ENCODE assay signal across 8 cellular contexts in the genomic region with DNA sequence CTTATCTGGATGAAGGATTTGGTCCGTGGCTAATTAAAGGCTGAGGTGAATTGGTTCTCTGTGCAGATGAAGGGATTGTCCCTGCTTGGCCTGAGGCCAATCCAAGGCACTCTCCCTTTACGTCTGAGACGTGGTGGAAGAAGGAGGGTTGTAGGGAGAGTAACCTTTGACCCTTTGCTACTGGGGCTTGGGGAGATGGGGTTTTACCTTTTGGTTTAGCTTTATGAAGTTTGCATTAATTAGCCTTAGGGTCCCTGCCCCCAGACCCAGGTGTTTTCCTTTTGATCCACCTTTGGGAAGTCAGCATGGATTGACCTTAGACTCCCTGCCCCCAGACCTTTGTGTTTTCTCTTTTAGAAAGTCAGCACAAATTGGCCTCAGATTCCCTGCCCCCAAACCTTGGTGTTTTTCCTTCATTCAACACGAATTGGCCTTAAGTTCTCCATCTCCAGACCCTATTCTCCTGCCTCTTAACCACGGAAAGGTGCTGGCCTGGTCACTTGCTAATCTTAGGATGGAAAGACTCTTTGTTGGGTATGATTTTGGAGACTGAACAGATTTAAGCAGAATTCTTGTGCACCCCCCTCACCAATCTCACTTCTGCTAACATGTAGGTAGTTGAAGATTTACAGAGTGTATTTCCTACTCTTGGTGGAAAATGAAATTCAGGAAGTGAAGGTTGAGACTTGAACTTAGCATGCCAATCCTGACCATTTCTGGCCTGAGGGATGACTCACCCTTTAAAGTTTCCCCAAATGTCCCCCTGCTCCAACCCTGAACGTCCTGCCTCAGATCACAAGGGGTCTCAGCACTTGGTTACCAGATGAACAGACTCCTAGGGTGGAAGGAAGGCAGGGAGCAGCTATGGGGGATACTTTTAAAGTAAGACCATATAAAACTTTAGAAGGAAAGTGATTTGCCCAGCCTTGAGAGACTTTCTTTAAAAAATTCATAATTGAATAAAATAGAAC. TPM values are rescaled to one million over a fixed set of nuclear protein-coding genes. Genes with fewer than 3 reads are reported as not detected.
DNase-seq lines count a peak whose midpoint lies in the region; ATAC-seq and TF ChIP-seq lines count a peak whose summit lies in the region.

No MANE protein-coding gene starts in this region.

- H3K9me3 ChIP-seq in Loucy (ENCODE audit: insufficient read depth, low read depth, low read length), result no peaks in the 10 kb centered on the region

- peaks cover 8% of the 10 kb centered on the region; the same call in 1 of the 2 replicates for H3K4me1 ChIP-seq in GM23338 (ENCODE audit: insufficient read depth)
- H3K4me1 ChIP-seq in Loucy (ENCODE audit: insufficient read depth, low read length, poor library complexity, severe bottlenecking), result peaks cover 4% of the 10 kb centered on the region

- no peak for TF ChIP-seq CTCF in GM23338 (conservative IDR thresholded peaks at IDR 0.05; ENCODE audit: low read depth in 2 of 2)
- no peak for TF ChIP-seq CTCF in Loucy (conservative IDR thresholded peaks at IDR 0.05; ENCODE audit: low read length)
- no peak for TF ChIP-seq CTCF in kidney epithelial cell (IDR thresholded peaks at IDR 0.05; ENCODE audit: insufficient read depth, low read length, poor library complexity, severe bottlenecking)

- no peak overlapping the region for H3K4me3 ChIP-seq in GM23338
- no peak overlapping the region for H3K4me3 ChIP-seq in Loucy (ENCODE audit: low read length, poor library complexity, severe bottlenecking)
- H3K4me3 ChIP-seq in kidney epithelial cell (ENCODE audit: low read depth, low read length), result no peak overlapping the region

- POLR2A ChIA-PET in T-cell (lab: Charles Lee), result no interaction called here

- H3K27me3 ChIP-seq in GM23338 (ENCODE audit: insufficient read depth) (no peaks in the 10 kb centered on the region), Loucy (ENCODE audit: insufficient read depth, low read length, poor library complexity, severe bottlenecking) (no peaks in the 10 kb centered on the region), kidney epithelial cell (ENCODE audit: control insufficient read depth, insufficient read depth, low read length) (no peaks in the 10 kb centered on the region)

- intact Hi-C loops in activated T-helper 2 cell treated with anti-CD3 and anti-CD28 coated beads, Interferon-gamma antibody, Interleukin-2, Interleukin-4, amounts not matched to agents 10 μg/mL and 5 μg/mL and 100 μg/mL, durations not matched to agents 14 hours and 24 hours and 36 hours (cut with micrococcal nuclease), result no loop called here

- H3K4me1 Mint-ChIP-seq in GM23338 (peaks cover 21% of the 10 kb centered on the region), T-cell (no peaks in the 10 kb centered on the region)
- no peaks in the 10 kb centered on the region for H3K4me1 Mint-ChIP-seq in activated T-helper 2 cell treated with anti-CD3 and anti-CD28 coated beads, Interferon-gamma antibody, Interleukin-2, Interleukin-4, amounts not matched to agents 10 μg/mL and 5 μg/mL and 100 μg/mL, durations not matched to agents 14 hours and 24 hours and 36 hours (ENCODE audit: low read depth)

- H3K36me3 Mint-ChIP-seq in GM23338 (ENCODE audit: low read depth) (no peaks in the 10 kb centered on the region), T-cell (no peaks in the 10 kb centered on the region)
- no peaks in the 10 kb centered on the region for H3K36me3 Mint-ChIP-seq in activated T-helper 2 cell treated with anti-CD3 and anti-CD28 coated beads, Interferon-gamma antibody, Interleukin-2, Interleukin-4, amounts not matched to agents 10 μg/mL and 5 μg/mL and 100 μg/mL, durations not matched to agents 14 hours and 24 hours and 36 hours (ENCODE audit: low read depth)

- H4K20me1 ChIP-seq in GM23338 (replicated peaks; ENCODE audit: insufficient read depth) (no peaks in the 10 kb centered on the region), Loucy (ENCODE audit: insufficient read depth, low read length, poor library complexity, severe bottlenecking) (no peaks in the 10 kb centered on the region)

- H3K9ac ChIP-seq in Loucy (ENCODE audit: low read depth, low read length, poor library complexity, severe bottlenecking), result no peak overlapping the region

- no peak overlapping the region for H3K27ac ChIP-seq in GM23338 (ENCODE audit: low read depth)

- peak overlapping the region; percentile 76 for H2AFZ ChIP-seq in GM23338
- H2AFZ ChIP-seq in Loucy (ENCODE audit: low read length), result 0 out of 2 replicates have a peak overlapping the region, but pooled peaks have one; percentile 25

- H3K9me3 Mint-ChIP-seq in GM23338, result no peaks in the 10 kb centered on the region
- no peaks in the 10 kb centered on the region for H3K9me3 Mint-ChIP-seq in T-cell
- H3K9me3 Mint-ChIP-seq in activated T-helper 2 cell treated with anti-CD3 and anti-CD28 coated beads, Interferon-gamma antibody, Interleukin-2, Interleukin-4, amounts not matched to agents 10 μg/mL and 5 μg/mL and 100 μg/mL, durations not matched to agents 14 hours and 24 hours and 36 hours, result no peaks in the 10 kb centered on the region

- no peaks in the 10 kb centered on the region for H3F3A ChIP-seq in GM23338 (replicated peaks; ENCODE audit: low read depth)
- no peaks in the 10 kb centered on the region for H3F3A ChIP-seq in Loucy (ENCODE audit: low read depth)

- H3K4me2 ChIP-seq in GM23338 (peak overlapping the region; percentile 45; the same call in 1 of the 2 replicates), Loucy (ENCODE audit: low read depth, low read length, poor library complexity, severe bottlenecking) (no peak overlapping the region)

- ATAC-seq in GM23338 (no peak), T-cell (replicated peaks in 1 of 4) (no peak)

- H3K36me3 ChIP-seq in GM23338 (ENCODE audit: insufficient read depth) (no peaks in the 10 kb centered on the region), Loucy (ENCODE audit: insufficient read depth, low read length) (no peaks in the 10 kb centered on the region), kidney epithelial cell (ENCODE audit: control insufficient read depth, insufficient read depth, low read length) (no peaks in the 10 kb centered on the region)

- CTCF ChIA-PET in T-cell (lab: Charles Lee), result no interaction called here

- no peak overlapping the region for H3K4me3 Mint-ChIP-seq in GM23338
- no peak overlapping the region for H3K4me3 Mint-ChIP-seq in T-cell
- H3K4me3 Mint-ChIP-seq in activated T-helper 2 cell treated with anti-CD3 and anti-CD28 coated beads, Interferon-gamma antibody, Interleukin-2, Interleukin-4, amounts not matched to agents 10 μg/mL and 5 μg/mL and 100 μg/mL, durations not matched to agents 14 hours and 24 hours and 36 hours (ENCODE audit: low read depth), result no peak overlapping the region

- H3K79me2 ChIP-seq in GM23338 (replicated peaks; ENCODE audit: insufficient read depth) (no peaks in the 10 kb centered on the region), Loucy (ENCODE audit: insufficient read depth, low read length) (no peaks in the 10 kb centered on the region)

- H3K27me3 Mint-ChIP-seq in GM23338 (ENCODE audit: insufficient read depth, low read depth, poor library complexity) (peaks cover 2% of the 10 kb centered on the region), T-cell (no peaks in the 10 kb centered on the region)
- peaks cover 5% of the 10 kb centered on the region for H3K27me3 Mint-ChIP-seq in activated T-helper 2 cell treated with anti-CD3 and anti-CD28 coated beads, Interferon-gamma antibody, Interleukin-2, Interleukin-4, amounts not matched to agents 10 μg/mL and 5 μg/mL and 100 μg/mL, durations not matched to agents 14 hours and 24 hours and 36 hours (ENCODE audit: low read depth)

- DNase-seq in ELF-1 (ENCODE audit: low read depth, low spot score) (peak; percentile 83), GM23338 (ENCODE audit: low spot score) (no peak), kidney epithelial cell (ENCODE audit: low read depth) (peak; percentile 45), T-cell (no peak), SW 1271 (lab: John Stamatoyannopoulos, UW) (no peak), retina (no peak)
- no peak for DNase-seq in activated T-helper 2 cell treated with anti-CD3 and anti-CD28 coated beads, Interferon-gamma antibody, Interleukin-2, Interleukin-4, amounts not matched to agents 10 μg/mL and 5 μg/mL and 100 μg/mL, durations not matched to agents 14 hours and 24 hours and 36 hours (ENCODE audit: low spot score)

- H3K9me2 ChIP-seq in GM23338 (ENCODE audit: insufficient read depth), result no peaks in the 10 kb centered on the region
- H3K9me2 ChIP-seq in Loucy (replicated peaks; ENCODE audit: low read depth, low read length), result no peaks in the 10 kb centered on the region

- no peak overlapping the region for H3K27ac Mint-ChIP-seq in GM23338
- no peak overlapping the region for H3K27ac Mint-ChIP-seq in T-cell
- no peak overlapping the region for H3K27ac Mint-ChIP-seq in activated T-helper 2 cell treated with anti-CD3 and anti-CD28 coated beads, Interferon-gamma antibody, Interleukin-2, Interleukin-4, amounts not matched to agents 10 μg/mL and 5 μg/mL and 100 μg/mL, durations not matched to agents 14 hours and 24 hours and 36 hours

TF ChIP-seq in GM23338, 12 proteins besides CTCF, POLR2A, EP300 and RAD21:
- no peak for TF ChIP-seq JUNB (IDR thresholded peaks at IDR 0.05; ENCODE audit: unreplicated experiment)
- no peak for TF ChIP-seq ZNF114 (CRISPR knock-in tag; IDR thresholded peaks at IDR 0.05)
- no peak for TF ChIP-seq EZH2 (IDR thresholded peaks at IDR 0.05; ENCODE audit: low read depth, unreplicated experiment)
- no peak for TF ChIP-seq CREB1 (CRISPR knock-in tag; IDR thresholded peaks at IDR 0.05; ENCODE audit: low read depth)

RNA-seq across cellular contexts. Expression of a gene that starts 23.1 kb away (rescaled TPM):
- total RNA-seq in GM23338 (2014; rRNA removed; shearing (Covaris generic)), result 47.0 and 54.8 TPM in 2 replicates
- polyA plus RNA-seq in GM23338 (2016; fragmentation: Nextera tagmentation; extraction: Ambion mirVana), result 40.0 and 46.4 TPM in 2 replicates
- total RNA-seq in kidney epithelial cell (22.3 and 22.9 TPM in 2 replicates), T-cell (10 to 100 TPM; 12.8 to 26.3 (median 17.5) TPM)
- 29.6 and 30.1 TPM in 2 replicates for total RNA-seq in activated T-helper 2 cell treated with anti-CD3 and anti-CD28 coated beads, Interferon-gamma antibody, Interleukin-2, Interleukin-4, amounts not matched to agents 10 μg/mL and 5 μg/mL and 100 μg/mL, durations not matched to agents 14 hours and 24 hours and 36 hours

Comparison
In these comparisons a context has a peak if more than half of its experiments do, and no peak if none do; other contexts are left out.
1. DNase-seq: peak in ELF-1 (single experiment) and kidney epithelial cell (single experiment); none in GM23338 (single experiment), T-cell (0 of 34), activated T-helper 2 cell treated with anti-CD3 and anti-CD28 coated beads, Interferon-gamma antibody, Interleukin-2, Interleukin-4, amounts not matched to agents 10 μg/mL and 5 μg/mL and 100 μg/mL, durations not matched to agents 14 hours and 24 hours and 36 hours (single experiment), SW 1271 (0 of 2) and retina (single experiment).